8 cellular contexts compared by ENCODE assay signal in genomic region chr4:55397521-55398321, GRCh38. TPM values are rescaled to one million over a fixed set of nuclear protein-coding genes. Genes with fewer than 3 reads are reported as not detected.
DNase-seq lines count a peak whose midpoint lies in the region; ATAC-seq, FAIRE-seq and TF ChIP-seq lines count a peak whose summit lies in the region.

No MANE protein-coding gene starts in this region.

- H3K27ac ChIP-seq in AG04450 (ENCODE audit: low read depth, low read length), result peak overlapping the region; percentile 80

- peak overlapping the region; percentile 94 for H3K27ac Mint-ChIP-seq in T-helper 17 cell

- no peak for TF ChIP-seq CTCF in AG04450 (IDR thresholded peaks at IDR 0.05; ENCODE audit: low read depth, low read length)
- TF ChIP-seq CTCF in fibroblast of pulmonary artery (IDR thresholded peaks at IDR 0.05; ENCODE audit: low read length, missing control alignments), result no peak
- no peak for TF ChIP-seq CTCF in GM20000 (IDR thresholded peaks at IDR 0.05; ENCODE audit: extremely low read depth, missing control alignments)

- CTCF ChIA-PET in AG04450 (lab: Charles Lee), result interaction anchor here (1.1 to 2.4 kb wide), 4 partner anchors 11 to 157 kb away, joined by 3 to 9 read pairs (median 6); partner anchors contain the start of genes CLOCK and SRD5A3

- H3K9me3 ChIP-seq in AG04450 (ENCODE audit: control insufficient read depth, insufficient read depth, low read length), result no peaks in the 10 kb centered on the region
- H3K9me3 ChIP-seq in T-helper 17 cell (ENCODE audit: control insufficient read depth, low read length, poor library complexity, severe bottlenecking), result no peaks in the 10 kb centered on the region

- peaks cover 42% of the 10 kb centered on the region for H3K4me1 Mint-ChIP-seq in T-helper 17 cell

- peaks cover 8% of the 10 kb centered on the region for H3K36me3 Mint-ChIP-seq in T-helper 17 cell (ENCODE audit: low read depth)

- no peak for DNase-seq in AG04450 (ENCODE audit: low read depth, low spot score)
- no peak for DNase-seq in GM18507 (ENCODE audit: extremely low spot score, insufficient read length, low read depth)
- DNase-seq in T-helper 17 cell, result no peak
- DNase-seq in fibroblast of pulmonary artery (ENCODE audit: low read depth), result peak; percentile 91
- DNase-seq in pons (ENCODE audit: low spot score), result peak; percentile 76
- DNase-seq in GM20000 (ENCODE audit: low spot score), result no peak
- DNase-seq in cerebellum (ENCODE audit: low spot score), result no peak

- POLR2A ChIA-PET in AG04450 (lab: Yijun Ruan, JAX), result interaction anchor here (0.7 to 2.7 kb wide), 3 partner anchors 11 to 148 kb away, joined by 4 to 11 read pairs (median 4); no protein-coding TSS in a partner anchor

- peak overlapping the region; percentile 100 for H3K4me3 Mint-ChIP-seq in T-helper 17 cell

- H3K27me3 ChIP-seq in AG04450 (ENCODE audit: control insufficient read depth, insufficient read depth, low read length), result no peaks in the 10 kb centered on the region

- peak; percentile 60 for FAIRE-seq in GM18507 (lab: Jason Lieb, UNC)

- H3K27me3 Mint-ChIP-seq in T-helper 17 cell, result no peaks in the 10 kb centered on the region

- peak overlapping the region; percentile 79 for H3K4me3 ChIP-seq in AG04450 (ENCODE audit: low read depth, low read length)
- peak overlapping the region; percentile 78 for H3K4me3 ChIP-seq in fibroblast of pulmonary artery (replicated peaks; ENCODE audit: low read depth, low read length)

- ATAC-seq in T-helper 17 cell (no peak), HG03565 (IDR thresholded peaks at IDR 0.05; ENCODE audit: unreplicated experiment) (no peak)

RNA-seq across cellular contexts. Expression of gene TMEM165, which starts 2.0 kb away (rescaled TPM):
- 134 and 146 TPM in 2 replicates for polyA plus RNA-seq in AG04450 (2011; rRNA removed)
- polyA minus RNA-seq in AG04450 (2011; rRNA and poly(A)+ RNA removed), result 170 and 176 TPM in 2 replicates
- 10 to 100 TPM; 49.7 to 58.8 TPM for total RNA-seq in T-helper 17 cell
- 93.5 TPM for total RNA-seq in cerebellum

RNA-seq across cellular contexts. Expression of gene SRD5A3, which starts 51.7 kb away (rescaled TPM):
- polyA plus RNA-seq in AG04450 (2011; rRNA removed), result 13.2 and 15.8 TPM in 2 replicates
- 7.7 and 9.3 TPM in 2 replicates for polyA minus RNA-seq in AG04450 (2011; rRNA and poly(A)+ RNA removed)
- total RNA-seq in T-helper 17 cell (1 to 10 TPM; 1.8 to 2.6 TPM), cerebellum (4.4 TPM)

Comparison
In these comparisons a context has a peak if more than half of its experiments do, and no peak if none do; other contexts are left out.
1. DNase-seq: peak in fibroblast of pulmonary artery (single experiment) and pons (single experiment); none in AG04450 (single experiment), GM18507 (single experiment), T-helper 17 cell (0 of 3), GM20000 (single experiment) and cerebellum (single experiment).